ENCODE assay signal across 1 cellular context in the genomic region with DNA sequence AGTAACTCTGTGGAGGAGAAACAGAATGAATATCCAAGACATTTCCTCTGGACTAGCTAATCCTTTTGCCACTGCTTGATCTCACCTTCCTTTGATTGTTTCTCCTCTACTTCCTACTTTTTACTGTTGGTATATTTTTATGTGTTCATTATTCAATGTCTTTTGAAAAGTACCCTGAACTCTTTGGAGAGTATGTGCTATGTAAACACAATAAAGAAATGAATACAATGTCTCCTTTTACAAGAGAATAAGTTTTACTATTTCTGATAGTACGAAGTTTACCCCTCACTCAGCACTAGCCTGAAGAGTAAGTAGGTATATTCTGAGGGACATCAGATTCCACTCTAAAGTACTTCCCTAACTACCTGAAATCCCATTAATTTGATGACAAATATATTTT.
TF ChIP-seq lines count a peak whose summit lies in the region.

No MANE protein-coding gene starts in this region.

TF ChIP-seq in endothelial cell of umbilical vein, 7 proteins besides CTCF, POLR2A, EP300 and RAD21:
- TF ChIP-seq POLR2AphosphoS5 (IDR thresholded peaks at IDR 0.05; ENCODE audit: insufficient read depth, low read depth, low read length) (no peak), EZH2 (IDR thresholded peaks at IDR 0.05; ENCODE audit: borderline replicate concordance, low read depth, low read length, severe bottlenecking) (no peak), MYC (IDR thresholded peaks at IDR 0.05; ENCODE audit: low read depth, low read length) (no peak)
TF ChIP-seq in endothelial cell of umbilical vein: peak in this region for 0.
